8 cellular contexts compared by ENCODE assay signal in genomic region chr7:154928136-154929005, GRCh38.
A peak's percentile ranks its signal among the peaks of the same experiment; 100 is the strongest.
DNase-seq lines count a peak whose midpoint lies in the region; ATAC-seq and TF ChIP-seq lines count a peak whose summit lies in the region.

No MANE protein-coding gene starts in this region.

- peak; percentile 93 for DNase-seq in EL
- peak; percentile 89 for DNase-seq in HS-5 (ENCODE audit: low read depth)
- peak; percentile 95 for DNase-seq in RKO (ENCODE audit: low spot score)
- no peak for DNase-seq in activated naive CD8-positive, alpha-beta T cell treated with anti-CD3 and anti-CD28 coated beads for 36 hours
- DNase-seq in Right ventricle myocardium superior = no peak
- peak; percentile 22 for DNase-seq in retinal pigment epithelial cell (ENCODE audit: low read depth)
- no peak for DNase-seq in COLO668 (lab: John Stamatoyannopoulos, UW; ENCODE audit: unreplicated experiment)

- peaks cover 15% of the 10 kb centered on the region for H3K36me3 Mint-ChIP-seq in activated naive CD8-positive, alpha-beta T cell treated with anti-CD3 and anti-CD28 coated beads for 36 hours

- peaks cover 2% of the 10 kb centered on the region for H3K9me3 Mint-ChIP-seq in activated naive CD8-positive, alpha-beta T cell treated with anti-CD3 and anti-CD28 coated beads for 36 hours

- intact Hi-C loops in Right ventricle myocardium superior (cut with DNase I) = loop anchor here (10.0 kb wide), 1 partner anchor 266 kb away; no protein-coding TSS in a partner anchor

- TF ChIP-seq CTCF in retinal pigment epithelial cell (conservative IDR thresholded peaks at IDR 0.05; ENCODE audit: low read depth, low read length) = no peak

- H3K27ac Mint-ChIP-seq in activated naive CD8-positive, alpha-beta T cell treated with anti-CD3 and anti-CD28 coated beads for 36 hours = peak overlapping the region; percentile 98

- ATAC-seq in GM21447 (IDR thresholded peaks at IDR 0.05; ENCODE audit: unreplicated experiment) (peak; percentile 77), Right ventricle myocardium superior (ENCODE audit: poor library complexity) (peak; percentile 89)

- peaks cover 26% of the 10 kb centered on the region for H3K4me1 Mint-ChIP-seq in activated naive CD8-positive, alpha-beta T cell treated with anti-CD3 and anti-CD28 coated beads for 36 hours

- H3K27me3 Mint-ChIP-seq in activated naive CD8-positive, alpha-beta T cell treated with anti-CD3 and anti-CD28 coated beads for 36 hours = no peaks in the 10 kb centered on the region

- peak overlapping the region; percentile 94 for H3K4me3 Mint-ChIP-seq in activated naive CD8-positive, alpha-beta T cell treated with anti-CD3 and anti-CD28 coated beads for 36 hours

- H3K4me3 ChIP-seq in retinal pigment epithelial cell (ENCODE audit: low read length) = peak overlapping the region; percentile 37

Comparison
In these comparisons a context has a peak if more than half of its experiments do, and no peak if none do; other contexts are left out.
1. DNase-seq: peak in EL (single experiment), HS-5 (single experiment), RKO (single experiment) and retinal pigment epithelial cell (single experiment); none in activated naive CD8-positive, alpha-beta T cell treated with anti-CD3 and anti-CD28 coated beads for 36 hours (single experiment), Right ventricle myocardium superior (single experiment) and COLO668 (single experiment).